ENCODE assay signal across 1 cellular context in genomic region chr9:114893221-114893620, GRCh38.
A peak's percentile ranks its signal among the peaks of the same experiment; 100 is the strongest.
TF ChIP-seq lines count a peak whose summit lies in the region.

No MANE protein-coding gene starts in this region.

TF ChIP-seq in GM12878, 131 proteins besides CTCF, POLR2A, EP300 and RAD21 (continued from another document):
- peak; percentile 86 for TF ChIP-seq ZBTB40 (IDR thresholded peaks at IDR 0.05; ENCODE audit: borderline replicate concordance)
- TF ChIP-seq SIN3A (IDR thresholded peaks at IDR 0.05; ENCODE audit: low read depth, low read length) = no peak
- TF ChIP-seq IKZF1 (conservative IDR thresholded peaks at IDR 0.05) = no peak
- TF ChIP-seq FOXM1 (IDR thresholded peaks at IDR 0.05; ENCODE audit: low read depth, low read length) = no peak
- TF ChIP-seq RELB (IDR thresholded peaks at IDR 0.05; ENCODE audit: low read depth) = no peak
- TF ChIP-seq TCF12 (IDR thresholded peaks at IDR 0.05; ENCODE audit: low read depth, low read length) = no peak
- TF ChIP-seq WRNIP1 (IDR thresholded peaks at IDR 0.05; ENCODE audit: borderline replicate concordance, low read depth, low read length) = no peak
- peak; percentile 24; the same call in 1 of the 2 replicates for TF ChIP-seq SPI1 (IDR thresholded peaks at IDR 0.05; ENCODE audit: borderline replicate concordance, insufficient read depth, low read depth, low read length)
- TF ChIP-seq SMAD5 (IDR thresholded peaks at IDR 0.05; ENCODE audit: low read depth) = no peak
- TF ChIP-seq, protein P1, sequence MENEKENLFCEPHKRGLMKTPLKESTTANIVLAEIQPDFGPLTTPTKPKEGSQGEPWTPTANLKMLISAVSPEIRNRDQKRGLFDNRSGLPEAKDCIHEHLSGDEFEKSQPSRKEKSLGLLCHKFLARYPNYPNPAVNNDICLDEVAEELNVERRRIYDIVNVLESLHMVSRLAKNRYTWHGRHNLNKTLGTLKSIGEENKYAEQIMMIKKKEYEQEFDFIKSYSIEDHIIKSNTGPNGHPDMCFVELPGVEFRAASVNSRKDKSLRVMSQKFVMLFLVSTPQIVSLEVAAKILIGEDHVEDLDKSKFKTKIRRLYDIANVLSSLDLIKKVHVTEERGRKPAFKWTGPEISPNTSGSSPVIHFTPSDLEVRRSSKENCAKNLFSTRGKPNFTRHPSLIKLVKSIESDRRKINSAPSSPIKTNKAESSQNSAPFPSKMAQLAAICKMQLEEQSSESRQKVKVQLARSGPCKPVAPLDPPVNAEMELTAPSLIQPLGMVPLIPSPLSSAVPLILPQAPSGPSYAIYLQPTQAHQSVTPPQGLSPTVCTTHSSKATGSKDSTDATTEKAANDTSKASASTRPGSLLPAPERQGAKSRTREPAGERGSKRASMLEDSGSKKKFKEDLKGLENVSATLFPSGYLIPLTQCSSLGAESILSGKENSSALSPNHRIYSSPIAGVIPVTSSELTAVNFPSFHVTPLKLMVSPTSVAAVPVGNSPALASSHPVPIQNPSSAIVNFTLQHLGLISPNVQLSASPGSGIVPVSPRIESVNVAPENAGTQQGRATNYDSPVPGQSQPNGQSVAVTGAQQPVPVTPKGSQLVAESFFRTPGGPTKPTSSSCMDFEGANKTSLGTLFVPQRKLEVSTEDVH (IDR thresholded peaks at IDR 0.05; ENCODE audit: low read depth, partially characterized antibody) = no peak
- no peak for TF ChIP-seq IRF4 (IDR thresholded peaks at IDR 0.05; ENCODE audit: low read depth, low read length)
- no peak for TF ChIP-seq HSF1 (IDR thresholded peaks at IDR 0.05; ENCODE audit: low read depth, low read length)
